In genomic region chr19:15563325-15563794, GRCh38 we compare ENCODE assay signal across 13 cellular contexts. TPM values are rescaled to one million over a fixed set of nuclear protein-coding genes. Genes with fewer than 3 reads are reported as not detected.
A peak's percentile ranks its signal among the peaks of the same experiment; 100 is the strongest.
DNase-seq lines count a peak whose midpoint lies in the region; ATAC-seq and TF ChIP-seq lines count a peak whose summit lies in the region.
"Had no signal": no experiment of that assay in that cellular context is flagged by ENCODE, and none has a peak within 500 bp of the region (broad histone marks: within the 10 kb centered on the region; RNA-seq: fewer than 3 reads in every experiment).

No MANE protein-coding gene starts in this region.

- H3K4me3 ChIP-seq in SK-N-SH (ENCODE audit: low read depth in 2 of 2, low read length in 1 of 2) (no peak overlapping the region), left lung (no peak overlapping the region)
- H3K4me3 ChIP-seq: gastrocnemius medialis had no signal

- CTCF ChIA-PET in SK-N-SH (lab: Yijun Ruan, JAX) = interaction anchor here (1.6 kb wide), 1 partner anchor 386 kb away, joined by 8 read pairs; no protein-coding TSS in a partner anchor

- POLR2A ChIA-PET in SK-N-SH (lab: Yijun Ruan, JAX) = no interaction called here

- H3K4me1 ChIP-seq in SK-N-SH (ENCODE audit: control insufficient read depth in 1 of 2, insufficient read depth in 2 of 2, low read depth in 1 of 2, low read length in 1 of 2) (no peaks in the 10 kb centered on the region; a peak in 1 of 4 replicates), left lung (no peaks in the 10 kb centered on the region)
- H3K4me1 ChIP-seq: gastrocnemius medialis had no signal

- no peak for TF ChIP-seq RAD21 in SK-N-SH (IDR thresholded peaks at IDR 0.05; ENCODE audit: low read length)

- ATAC-seq in left lung (peak; percentile 52), natural killer cell (no peak)
- ATAC-seq: gastrocnemius medialis had no signal

- H3F3A ChIP-seq in SK-N-SH (replicated peaks; ENCODE audit: insufficient read depth) = no peaks in the 10 kb centered on the region

- H3K9me3 ChIP-seq in SK-N-SH (no peaks in the 10 kb centered on the region), left lung (no peaks in the 10 kb centered on the region)
- H3K9me3 ChIP-seq: gastrocnemius medialis had no signal

- 16% methylated on average over 3 of the region's 3 CpGs for WGBS in SK-N-SH (ENCODE audit: low lambda C conversion rate)

- no peak overlapping the region for H3K27ac ChIP-seq in SK-N-SH (ENCODE audit: low read depth in 2 of 2, low read length in 1 of 2)
- no peak overlapping the region for H3K27ac ChIP-seq in left lung
- H3K27ac ChIP-seq: gastrocnemius medialis had no signal

- H3K36me3 ChIP-seq in SK-N-SH (replicated peaks in 1 of 2; ENCODE audit: control insufficient read depth in 1 of 2, insufficient read depth in 2 of 2, low read length in 1 of 2) = no peaks in the 10 kb centered on the region
- no peaks in the 10 kb centered on the region for H3K36me3 ChIP-seq in left lung
- H3K36me3 ChIP-seq: gastrocnemius medialis had no signal

- H3K27ac Mint-ChIP-seq in natural killer cell (no peak overlapping the region), type B pancreatic cell (no peak overlapping the region)
- H3K27ac Mint-ChIP-seq: brain had no signal

- DNase-seq in DMS153 treated with DMSO at 0.1 percent for 48 hours (lab: John Stamatoyannopoulos, UW; ENCODE audit: unreplicated experiment) (peak; percentile 61), NAMALWA (ENCODE audit: low spot score) (peak; percentile 16), SK-N-SH (peak; percentile 34), left lung (peak in 1 of 2 donors; percentile 28), natural killer cell (no peak), D341Med (ENCODE audit: low spot score) (no peak), type B pancreatic cell (ENCODE audit: extremely low spot score, unreplicated experiment) (no peak)
- DNase-seq in activated CD4-positive, alpha-beta T cell treated with anti-CD3 and anti-CD28 coated beads for 4 hours = no peak
- DNase-seq: activated CD4-positive, alpha-beta memory T cell treated with anti-CD3 and anti-CD28 coated beads, Interleukin-2, amount 10 ng/mL, durations not matched to agents 7 days and 5 days; gastrocnemius medialis; naive B cell; stimulated activated CD4-positive, alpha-beta T cell treated with anti-CD3 and anti-CD28 coated beads, Interleukin-4, amount 100 ng/mL, for 4 hours had no signal

- H3K9me2 ChIP-seq in SK-N-SH = no peaks in the 10 kb centered on the region

- no peak overlapping the region for H3K9ac ChIP-seq in SK-N-SH

- no peaks in the 10 kb centered on the region for H3K79me2 ChIP-seq in SK-N-SH (ENCODE audit: insufficient read depth)

- no peaks in the 10 kb centered on the region for H3K36me3 Mint-ChIP-seq in natural killer cell
- H3K36me3 Mint-ChIP-seq in type B pancreatic cell = no peaks in the 10 kb centered on the region
- H3K36me3 Mint-ChIP-seq: brain, naive B cell had no signal

- no peaks in the 10 kb centered on the region for H4K20me1 ChIP-seq in SK-N-SH (ENCODE audit: insufficient read depth)

- no peak for TF ChIP-seq EP300 in SK-N-SH (IDR thresholded peaks at IDR 0.05; ENCODE audit: borderline replicate concordance in 1 of 2, low read depth in 1 of 2, low read length in 1 of 2)

- H3K4me1 Mint-ChIP-seq in natural killer cell (no peaks in the 10 kb centered on the region), type B pancreatic cell (ENCODE audit: unreplicated experiment) (no peaks in the 10 kb centered on the region)
- H3K4me1 Mint-ChIP-seq: activated CD4-positive, alpha-beta memory T cell treated with anti-CD3 and anti-CD28 coated beads, Interleukin-2, amount 10 ng/mL, durations not matched to agents 7 days and 5 days had no signal

- TF ChIP-seq CTCF in SK-N-SH (IDR thresholded peaks at IDR 0.05) (no peak), left lung (IDR thresholded peaks at IDR 0.05) (no peak), natural killer cell (IDR thresholded peaks at IDR 0.05) (no peak), type B pancreatic cell (conservative IDR thresholded peaks at IDR 0.05) (no peak)

- no peak overlapping the region for H3K4me2 ChIP-seq in SK-N-SH

- intact Hi-C loops in left lung (cut with DNase I) (no loop called here), natural killer cell (cut with micrococcal nuclease) (no loop called here)

- no peak overlapping the region for H2AFZ ChIP-seq in SK-N-SH (ENCODE audit: low read depth)

- H3K27me3 ChIP-seq in SK-N-SH (ENCODE audit: insufficient read depth) (peaks cover 15% of the 10 kb centered on the region; the same call in 1 of the 2 replicates), left lung (peaks cover 6 to 67% of the 10 kb centered on the region in 2 donors)

- H3K27me3 Mint-ChIP-seq in natural killer cell (ENCODE audit: low read depth in 2 of 2) (peaks cover 17 to 32% of the 10 kb centered on the region in 2 donors), type B pancreatic cell (no peaks in the 10 kb centered on the region)

- H3K9me3 Mint-ChIP-seq in natural killer cell (no peaks in the 10 kb centered on the region), type B pancreatic cell (no peaks in the 10 kb centered on the region)
- H3K9me3 Mint-ChIP-seq: activated CD4-positive, alpha-beta memory T cell treated with anti-CD3 and anti-CD28 coated beads, Interleukin-2, amount 10 ng/mL, durations not matched to agents 7 days and 5 days; naive B cell had no signal

- H3K4me3 Mint-ChIP-seq in natural killer cell (no peak overlapping the region), type B pancreatic cell (no peak overlapping the region)
- H3K4me3 Mint-ChIP-seq: activated CD4-positive, alpha-beta memory T cell treated with anti-CD3 and anti-CD28 coated beads, Interleukin-2, amount 10 ng/mL, durations not matched to agents 7 days and 5 days; brain; naive B cell had no signal

TF ChIP-seq in SK-N-SH, 30 proteins besides CTCF, POLR2A, EP300 and RAD21 (continues in another document):
- TF ChIP-seq TAF1 (IDR thresholded peaks at IDR 0.05; ENCODE audit: borderline replicate concordance, low read depth, low read length) (no peak), RFX5 (IDR thresholded peaks at IDR 0.05; ENCODE audit: low read length) (no peak), ZBTB33 (IDR thresholded peaks at IDR 0.05; ENCODE audit: borderline replicate concordance, low read depth) (no peak), POLR2AphosphoS5 (IDR thresholded peaks at IDR 0.05; ENCODE audit: low read depth, low read length) (no peak), GABPA (IDR thresholded peaks at IDR 0.05; ENCODE audit: low read depth) (no peak), SMC3 (IDR thresholded peaks at IDR 0.05; ENCODE audit: low read depth, low read length) (no peak), CHD2 (IDR thresholded peaks at IDR 0.05; ENCODE audit: low read length, partially characterized antibody) (no peak), FOSL2 (IDR thresholded peaks at IDR 0.05; ENCODE audit: borderline replicate concordance, low read depth) (no peak), USF2 (IDR thresholded peaks at IDR 0.05; ENCODE audit: borderline replicate concordance, low read depth, low read length) (no peak), JUND (IDR thresholded peaks at IDR 0.05) (no peak), PBX3 (IDR thresholded peaks at IDR 0.05) (no peak)

RNA-seq across cellular contexts. Expression of gene CYP4F8, which starts 51.7 kb away (rescaled TPM):
- polyA plus RNA-seq in SK-N-SH (2012; rRNA removed) = not detected in 2 replicates
- not detected in 2 replicates for polyA plus RNA-seq in SK-N-SH (2012; cell fraction: cytosol; rRNA removed)
- polyA plus RNA-seq in SK-N-SH (2012; cell fraction: nucleus; rRNA removed) = not detected in 2 replicates
- not detected for total RNA-seq in left lung
- total RNA-seq in natural killer cell = not detected
- total RNA-seq in type B pancreatic cell (ENCODE audit: low replicate concordance) = not detected in 2 replicates
- total RNA-seq: activated CD4-positive, alpha-beta memory T cell treated with anti-CD3 and anti-CD28 coated beads, Interleukin-2, amount 10 ng/mL, durations not matched to agents 7 days and 5 days; gastrocnemius medialis had no signal

RNA-seq across cellular contexts. Expression of gene CYP4F22, which starts 55.0 kb away (rescaled TPM):
- polyA plus RNA-seq in SK-N-SH (2012; rRNA removed) = not detected in 2 replicates
- polyA plus RNA-seq in SK-N-SH (2012; cell fraction: cytosol; rRNA removed) = not detected in 2 replicates
- not detected in 2 replicates for polyA plus RNA-seq in SK-N-SH (2012; cell fraction: nucleus; rRNA removed)
- under 1 TPM in 1 of 2 donors, not detected in 1; 0.15 TPM for total RNA-seq in left lung
- total RNA-seq in natural killer cell = 1 to 10 TPM; 2.2 to 3.1 (median 2.6) TPM
- not detected in 2 replicates for total RNA-seq in type B pancreatic cell (ENCODE audit: low replicate concordance)

Comparison
In these comparisons a context has a peak if more than half of its experiments do, and no peak if none do; other contexts are left out.
1. DNase-seq: peak in DMS153 treated with DMSO at 0.1 percent for 48 hours (single experiment), NAMALWA (single experiment) and SK-N-SH (single experiment); none in natural killer cell (single experiment), D341Med (single experiment), activated CD4-positive, alpha-beta T cell treated with anti-CD3 and anti-CD28 coated beads for 4 hours (0 of 2) and type B pancreatic cell (single experiment).